In the genomic region with DNA sequence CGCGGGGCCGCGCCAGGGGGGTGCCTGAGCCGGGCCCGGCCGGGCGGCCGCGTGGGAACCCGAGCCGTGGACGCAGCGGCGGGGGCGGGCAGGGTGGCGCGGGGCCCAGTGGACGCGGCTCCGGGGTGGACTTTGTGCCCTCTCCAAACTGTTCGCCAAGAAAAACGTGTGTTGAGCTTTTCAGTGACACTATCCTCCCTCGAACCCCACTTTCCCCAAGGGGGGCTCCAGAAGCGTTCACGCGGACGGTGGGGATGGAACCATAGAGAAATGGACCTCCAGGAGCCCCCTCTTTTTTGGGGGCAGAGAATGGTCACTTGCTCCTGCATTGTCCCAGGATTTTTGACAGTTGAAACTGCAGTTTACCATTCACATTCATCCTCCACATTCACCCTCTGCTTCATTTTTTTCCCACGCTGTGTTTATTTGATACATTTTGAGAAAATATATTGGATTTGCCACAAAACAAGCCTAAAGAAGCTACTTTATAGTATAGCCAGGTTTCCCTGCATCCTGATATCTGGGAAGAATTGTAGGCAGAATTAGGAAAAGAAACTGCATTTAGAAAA, we compare ENCODE assay signal across 8 cellular contexts. TPM values are rescaled to one million over a fixed set of nuclear protein-coding genes. Genes with fewer than 3 reads are reported as not detected.
DNase-seq lines count a peak whose midpoint lies in the region; ATAC-seq and TF ChIP-seq lines count a peak whose summit lies in the region.

No MANE protein-coding gene starts in this region.

- H2BK5ac ChIP-seq in H9 (ENCODE audit: insufficient read length, low read length), result no peak overlapping the region

- no peak overlapping the region for H2AFZ ChIP-seq in H9 (ENCODE audit: low read length)
- H2AFZ ChIP-seq in hepatocyte, result no peak overlapping the region

- no peak overlapping the region for H4K5ac ChIP-seq in H9 (ENCODE audit: insufficient read length, low read depth, low read length)

- H3K4me3 Mint-ChIP-seq in H9 (peak overlapping the region; percentile 83 to 93), WTC11 (peak overlapping the region; percentile 87)

- no peaks in the 10 kb centered on the region for H3K27me3 ChIP-seq in H9 (ENCODE audit: insufficient read depth, low read length)
- H3K27me3 ChIP-seq in hepatocyte, result no peaks in the 10 kb centered on the region
- no peaks in the 10 kb centered on the region for H3K27me3 ChIP-seq in spleen (replicated peaks in 1 of 7)

- H3K4me3 ChIP-seq in hepatocyte (peak overlapping the region; percentile 60), spleen (peak overlapping the region; percentile 45 to 91 (median 74))

- H3K27me3 Mint-ChIP-seq in H9 (ENCODE audit: low read depth) (no peaks in the 10 kb centered on the region), WTC11 (ENCODE audit: low read depth) (no peaks in the 10 kb centered on the region; the same call in 1 of the 2 replicates)

- no peak overlapping the region for H2BK120ac ChIP-seq in H9 (ENCODE audit: low read depth, low read length, poor library complexity, severe bottlenecking)

- H3K27ac ChIP-seq in H9 (ENCODE audit: insufficient read length, low read depth, low read length) (no peak overlapping the region), hepatocyte (peak overlapping the region; percentile 99), spleen (peak overlapping the region; percentile 94 to 98 (median 96))

- no peak overlapping the region for H4K91ac ChIP-seq in H9 (ENCODE audit: insufficient read length, low read depth, low read length)

- no peak overlapping the region for H2BK12ac ChIP-seq in H9 (ENCODE audit: insufficient read length, low read depth, low read length)

- no peaks in the 10 kb centered on the region for H3K36me3 ChIP-seq in hepatocyte (replicated peaks; ENCODE audit: insufficient read depth, low read depth)
- no peaks in the 10 kb centered on the region for H3K36me3 ChIP-seq in spleen

- POLR2A ChIA-PET in WTC11 (lab: Charles Lee), result no interaction called here

- no peaks in the 10 kb centered on the region for H3K9me3 ChIP-seq in H9 (ENCODE audit: control insufficient read depth, low read depth, low read length)
- H3K9me3 ChIP-seq in hepatocyte (ENCODE audit: low read depth), result no peaks in the 10 kb centered on the region
- no peaks in the 10 kb centered on the region for H3K9me3 ChIP-seq in spleen

- no peak for ATAC-seq in WTC11
- no peak for ATAC-seq in GM21576 (IDR thresholded peaks at IDR 0.05; ENCODE audit: unreplicated experiment)
- no peak for ATAC-seq in HG02678 (IDR thresholded peaks at IDR 0.05; ENCODE audit: unreplicated experiment)

- H3K79me2 ChIP-seq in H9 (ENCODE audit: insufficient read depth, low read length) (peaks cover 4% of the 10 kb centered on the region; the same call in 1 of the 2 replicates), hepatocyte (peaks cover 20% of the 10 kb centered on the region)

- no peaks in the 10 kb centered on the region for H3K9me2 ChIP-seq in hepatocyte (replicated peaks; ENCODE audit: insufficient read depth)

- no peaks in the 10 kb centered on the region for H3K79me1 ChIP-seq in H9 (ENCODE audit: insufficient read depth, low read depth, low read length, poor library complexity, severe bottlenecking)

- peaks cover 0 to under 1% of the 10 kb centered on the region in 2 experiments; a peak in 2 of 5 replicates for H3K9me3 Mint-ChIP-seq in H9
- peaks cover under 1% of the 10 kb centered on the region for H3K9me3 Mint-ChIP-seq in WTC11

- H3K36me3 Mint-ChIP-seq in H9 (ENCODE audit: insufficient read depth in 1 of 3, low read depth in 3 of 3), result peaks cover 0 to 3% (median 2%) of the 10 kb centered on the region in 3 experiments; a peak in 6 of 7 replicates
- peaks cover under 1% of the 10 kb centered on the region; the same call in 1 of the 2 replicates for H3K36me3 Mint-ChIP-seq in WTC11

- H3T11ph ChIP-seq in H9 (ENCODE audit: low read length), result no peak overlapping the region

- DNase-seq in H9 (no peak), WTC11 (ENCODE audit: low spot score) (no peak), hepatocyte (ENCODE audit: low spot score) (no peak), spleen (no peak), NCI-H1694 (lab: John Stamatoyannopoulos, UW) (no peak)
- DNase-seq in activated effector memory CD4-positive, alpha-beta T cell treated with Interleukin-2 at 50 U/mL for 16 hours, result no peak

- H2AK5ac ChIP-seq in H9 (ENCODE audit: insufficient read length, low read length), result no peak overlapping the region

- H4K20me1 ChIP-seq in H9 (ENCODE audit: control insufficient read depth, insufficient read depth, insufficient read length), result no peaks in the 10 kb centered on the region
- no peaks in the 10 kb centered on the region for H4K20me1 ChIP-seq in hepatocyte (ENCODE audit: insufficient read depth, poor library complexity, severe bottlenecking)

- TF ChIP-seq POLR2A in spleen (IDR thresholded peaks at IDR 0.05), result no peak

- no peak overlapping the region for H2BK15ac ChIP-seq in H9 (ENCODE audit: low read depth, low read length)

- H3K18ac ChIP-seq in H9 (ENCODE audit: insufficient read length, low read depth, low read length), result no peak overlapping the region

- H3K14ac ChIP-seq in H9 (ENCODE audit: insufficient read depth, low read length), result no peak overlapping the region

- no peak overlapping the region for H3K23ac ChIP-seq in H9 (ENCODE audit: insufficient read length, low read depth, low read length)

- H2BK20ac ChIP-seq in H9 (ENCODE audit: low read depth, low read length, poor library complexity, severe bottlenecking), result no peak overlapping the region

- H3K4me2 ChIP-seq in H9 (ENCODE audit: insufficient read depth, insufficient read length, low read length) (peak overlapping the region; percentile 81), hepatocyte (peak overlapping the region; percentile 87)

- no peaks in the 10 kb centered on the region; the same call in 1 of the 2 replicates for H3K4me1 ChIP-seq in H9 (ENCODE audit: insufficient read depth, low read length)
- H3K4me1 ChIP-seq in hepatocyte (ENCODE audit: insufficient read depth), result peaks cover 20% of the 10 kb centered on the region
- H3K4me1 ChIP-seq in spleen, result peaks cover 12 to 45% (median 36%) of the 10 kb centered on the region in 6 donors

- no peak for TF ChIP-seq CTCF in H9 (conservative IDR thresholded peaks at IDR 0.05)
- TF ChIP-seq CTCF in WTC11 (IDR thresholded peaks at IDR 0.05), result no peak
- no peak for TF ChIP-seq CTCF in hepatocyte (IDR thresholded peaks at IDR 0.05; ENCODE audit: poor library complexity)
- no peak for TF ChIP-seq CTCF in spleen (IDR thresholded peaks at IDR 0.05 in 8 of 11, conservative IDR thresholded peaks at IDR 0.05 in 3 of 11)

- intact Hi-C loops in spleen (cut with DNase I; ENCODE audit: low total_unique reads), result no loop called here

- H3K4ac ChIP-seq in H9 (ENCODE audit: low read depth, low read length), result no peak overlapping the region

- H3K27ac Mint-ChIP-seq in H9 (no peak overlapping the region), WTC11 (no peak overlapping the region)

- H3K4me1 Mint-ChIP-seq in H9, result peaks cover 27 to 32% of the 10 kb centered on the region in 2 experiments
- H3K4me1 Mint-ChIP-seq in WTC11, result peaks cover 34% of the 10 kb centered on the region

- no peak overlapping the region for H3K56ac ChIP-seq in H9 (ENCODE audit: insufficient read length, low read depth, low read length)

- H4K8ac ChIP-seq in H9 (replicated peaks; ENCODE audit: insufficient read length, low read depth, low read length), result no peak overlapping the region

- H3K23me2 ChIP-seq in H9 (ENCODE audit: insufficient read length, low read depth, low read length, poor library complexity, severe bottlenecking), result peaks cover 13% of the 10 kb centered on the region

- WGBS in H9 (ENCODE audit: extremely low coverage, insufficient read length, low lambda C conversion rate), result no CpG with 5 or more reads among the region's 29 CpGs
- 2% methylated on average over 7 of the region's 29 CpGs for WGBS in hepatocyte (ENCODE audit: low lambda C conversion rate, missing lambda C conversion rate)
- 0 to 1% (median 1%) methylated on average over 6 to 29 of the region's 29 CpGs for WGBS in spleen, 5 donors

- CTCF ChIA-PET in WTC11 (lab: Charles Lee), result no interaction called here

- no peak overlapping the region for H3K9ac ChIP-seq in H9 (ENCODE audit: extremely low read depth, insufficient read length, low read length)

TF ChIP-seq in WTC11, 78 proteins besides CTCF, POLR2A, EP300 and RAD21 (continues in another document):
- no peak for TF ChIP-seq SMAD4 (CRISPR knock-in tag; IDR thresholded peaks at IDR 0.05)
- TF ChIP-seq HMGA2 (CRISPR knock-in tag; IDR thresholded peaks at IDR 0.05), result no peak
- TF ChIP-seq, protein P1, sequence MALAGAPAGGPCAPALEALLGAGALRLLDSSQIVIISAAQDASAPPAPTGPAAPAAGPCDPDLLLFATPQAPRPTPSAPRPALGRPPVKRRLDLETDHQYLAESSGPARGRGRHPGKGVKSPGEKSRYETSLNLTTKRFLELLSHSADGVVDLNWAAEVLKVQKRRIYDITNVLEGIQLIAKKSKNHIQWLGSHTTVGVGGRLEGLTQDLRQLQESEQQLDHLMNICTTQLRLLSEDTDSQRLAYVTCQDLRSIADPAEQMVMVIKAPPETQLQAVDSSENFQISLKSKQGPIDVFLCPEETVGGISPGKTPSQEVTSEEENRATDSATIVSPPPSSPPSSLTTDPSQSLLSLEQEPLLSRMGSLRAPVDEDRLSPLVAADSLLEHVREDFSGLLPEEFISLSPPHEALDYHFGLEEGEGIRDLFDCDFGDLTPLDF (CRISPR knock-in tag; IDR thresholded peaks at IDR 0.05), result no peak
- no peak for TF ChIP-seq IRF2 (CRISPR knock-in tag; IDR thresholded peaks at IDR 0.05; ENCODE audit: borderline replicate concordance, low read depth)
- no peak for TF ChIP-seq MYBL2 (CRISPR knock-in tag; IDR thresholded peaks at IDR 0.05)

RNA-seq across cellular contexts. Expression of a gene that starts 2.8 kb away (rescaled TPM):
- total RNA-seq in H9 (2021) (36.5 and 44.2 TPM in 2 replicates), WTC11 (2021) (19.9 to 24.3 TPM (median 20.9 TPM) in 3 replicates), hepatocyte (31.5 and 33.7 TPM in 2 replicates), spleen (10 to 100 TPM; 37.8 to 64.1 (median 41.7) TPM)
- polyA plus RNA-seq in hepatocyte (8.1 and 8.7 TPM in 2 replicates), spleen (1 to 10 TPM; 2.8 to 5.6 (median 5.5) TPM)
